8 cellular contexts compared by ENCODE assay signal in the genomic region with DNA sequence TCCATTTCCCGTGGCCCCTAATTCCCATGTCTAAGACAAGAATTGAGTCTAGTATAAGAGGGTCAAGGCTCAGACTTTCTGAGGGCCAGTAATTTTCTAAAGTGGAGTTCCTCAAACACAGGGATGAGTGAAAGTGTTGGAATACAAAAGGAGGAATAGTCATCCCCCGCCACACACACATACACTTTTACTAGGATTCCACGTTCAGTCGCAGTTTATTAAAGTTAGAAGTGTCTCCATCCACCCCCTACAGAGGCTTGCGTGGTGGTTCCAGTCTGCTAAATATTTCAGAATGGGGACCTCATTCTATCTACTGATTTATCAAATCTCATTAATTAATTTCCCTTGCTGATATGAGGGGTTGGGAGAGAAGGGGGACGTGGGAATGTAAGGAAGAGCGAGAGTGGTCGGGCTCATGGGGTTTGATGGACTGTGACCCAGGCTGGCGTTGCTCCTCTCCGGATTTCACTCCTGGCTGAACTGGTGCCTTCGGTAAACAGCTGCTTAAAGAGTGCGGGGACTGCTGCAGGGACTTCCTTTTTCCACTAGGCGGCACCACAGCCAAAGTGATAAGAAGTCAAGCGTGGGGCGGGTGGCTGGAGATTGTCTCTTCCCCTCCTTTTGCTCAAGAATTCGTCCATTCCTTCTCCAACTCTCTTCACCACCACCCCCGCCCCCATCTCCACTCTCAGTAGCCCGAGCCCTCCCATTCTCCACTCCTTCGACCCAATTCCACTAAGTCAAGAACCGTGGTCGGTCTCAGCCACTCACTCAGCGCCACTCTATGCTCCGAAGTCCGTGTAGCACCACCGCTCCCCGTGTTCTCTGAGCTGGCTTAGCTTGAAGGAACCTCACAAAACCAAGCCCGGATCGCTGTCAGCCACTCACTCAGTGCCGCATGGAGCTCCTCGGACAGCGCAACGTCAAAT. TPM values are rescaled to one million over a fixed set of nuclear protein-coding genes. Genes with fewer than 3 reads are reported as not detected.
DNase-seq lines count a peak whose midpoint lies in the region; ATAC-seq lines count a peak whose summit lies in the region.

No MANE protein-coding gene starts in this region.

- peak overlapping the region; percentile 16 for H3K27ac Mint-ChIP-seq in activated CD4-positive, alpha-beta memory T cell treated with anti-CD3 and anti-CD28 coated beads, Interleukin-2, amount 10 ng/mL, durations not matched to agents 7 days and 5 days
- peak overlapping the region; percentile 28 for H3K27ac Mint-ChIP-seq in memory B cell

- peaks cover 41% of the 10 kb centered on the region for H3K4me1 Mint-ChIP-seq in activated CD4-positive, alpha-beta memory T cell treated with anti-CD3 and anti-CD28 coated beads, Interleukin-2, amount 10 ng/mL, durations not matched to agents 7 days and 5 days
- peaks cover 34% of the 10 kb centered on the region for H3K4me1 Mint-ChIP-seq in memory B cell

- H3K36me3 Mint-ChIP-seq in activated CD4-positive, alpha-beta memory T cell treated with anti-CD3 and anti-CD28 coated beads, Interleukin-2, amount 10 ng/mL, durations not matched to agents 7 days and 5 days (ENCODE audit: low read depth), result no peaks in the 10 kb centered on the region
- no peaks in the 10 kb centered on the region for H3K36me3 Mint-ChIP-seq in memory B cell

- CTCF ChIA-PET in activated CD4-positive, alpha-beta memory T cell treated with anti-CD3 and anti-CD28 coated beads, Interleukin-2, amount 10 ng/mL, durations not matched to agents 7 days and 5 days (lab: Charles Lee), result interaction anchor here (0.5 to 6.3 kb wide), 26 partner anchors 9 to 449 kb away, joined by 3 to 186 read pairs (median 6); a partner anchor contains a TSS

- peaks cover 61% of the 10 kb centered on the region for H3K27me3 Mint-ChIP-seq in activated CD4-positive, alpha-beta memory T cell treated with anti-CD3 and anti-CD28 coated beads, Interleukin-2, amount 10 ng/mL, durations not matched to agents 7 days and 5 days
- H3K27me3 Mint-ChIP-seq in memory B cell, result peaks cover 35% of the 10 kb centered on the region

- peak overlapping the region; percentile 75 for H3K4me3 Mint-ChIP-seq in activated CD4-positive, alpha-beta memory T cell treated with anti-CD3 and anti-CD28 coated beads, Interleukin-2, amount 10 ng/mL, durations not matched to agents 7 days and 5 days
- H3K4me3 Mint-ChIP-seq in memory B cell, result peak overlapping the region; percentile 86

- H3K9me3 Mint-ChIP-seq in activated CD4-positive, alpha-beta memory T cell treated with anti-CD3 and anti-CD28 coated beads, Interleukin-2, amount 10 ng/mL, durations not matched to agents 7 days and 5 days, result no peaks in the 10 kb centered on the region
- no peaks in the 10 kb centered on the region for H3K9me3 Mint-ChIP-seq in memory B cell

- DNase-seq in NK-92 treated with Interleukin-12 subunit alpha and Interleukin-12 subunit beta, amount 100 ng/mL, for 24 hours (lab: John Stamatoyannopoulos, UW), result peak; percentile 34
- DNase-seq in NK-92 (lab: John Stamatoyannopoulos, UW; ENCODE audit: unreplicated experiment), result no peak
- DNase-seq in NCI-H82 treated with DMSO at 0.1 percent for 48 hours (lab: John Stamatoyannopoulos, UW; ENCODE audit: unreplicated experiment), result peak; percentile 77
- peak; percentile 87 for DNase-seq in activated CD4-positive, alpha-beta memory T cell treated with anti-CD3 and anti-CD28 coated beads, Interleukin-2, amount 10 ng/mL, durations not matched to agents 7 days and 5 days
- DNase-seq in effector CD8-positive, alpha-beta T cell (lab: John Stamatoyannopoulos, UW), result peak; percentile 74
- DNase-seq in memory B cell (ENCODE audit: low spot score in 2 of 2), result peak; percentile 82 to 83
- DNase-seq in stimulated activated CD4-positive, alpha-beta T cell treated with anti-CD3 and anti-CD28 coated beads, TNF-alpha, amount 100 ng/mL, for 24 hours (ENCODE audit: low read depth in 3 of 3), result peak; percentile 59 to 79 (median 79)

- peak; percentile 64 for ATAC-seq in HG03521 (IDR thresholded peaks at IDR 0.05; ENCODE audit: unreplicated experiment)
- peak; percentile 86 for ATAC-seq in memory B cell (ENCODE audit: low read depth)

- POLR2A ChIA-PET in activated CD4-positive, alpha-beta memory T cell treated with anti-CD3 and anti-CD28 coated beads, Interleukin-2, amount 10 ng/mL, durations not matched to agents 7 days and 5 days (lab: Charles Lee), result interaction anchor here (0.9 to 3.6 kb wide), 8 partner anchors 27 to 255 kb away, joined by 3 to 27 read pairs (median 4); a partner anchor contains a TSS

RNA-seq across cellular contexts. Expression of a gene that starts 9.9 kb away (rescaled TPM):
- total RNA-seq in activated CD4-positive, alpha-beta memory T cell treated with anti-CD3 and anti-CD28 coated beads, Interleukin-2, amount 10 ng/mL, durations not matched to agents 7 days and 5 days, result not detected

RNA-seq across cellular contexts. Expression of a gene that starts 27.4 kb away (rescaled TPM):
- total RNA-seq in activated CD4-positive, alpha-beta memory T cell treated with anti-CD3 and anti-CD28 coated beads, Interleukin-2, amount 10 ng/mL, durations not matched to agents 7 days and 5 days, result not detected

RNA-seq across cellular contexts. Expression of a gene that starts 33.0 kb away (rescaled TPM):
- not detected for total RNA-seq in activated CD4-positive, alpha-beta memory T cell treated with anti-CD3 and anti-CD28 coated beads, Interleukin-2, amount 10 ng/mL, durations not matched to agents 7 days and 5 days

RNA-seq across cellular contexts. Expression of a gene that starts 36.0 kb away (rescaled TPM):
- 10 to 100 TPM; 62.5 to 62.6 TPM for total RNA-seq in activated CD4-positive, alpha-beta memory T cell treated with anti-CD3 and anti-CD28 coated beads, Interleukin-2, amount 10 ng/mL, durations not matched to agents 7 days and 5 days

RNA-seq across cellular contexts. Expression of a gene that starts 41.9 kb away (rescaled TPM):
- 10 to 100 TPM; 75.5 to 77.8 TPM for total RNA-seq in activated CD4-positive, alpha-beta memory T cell treated with anti-CD3 and anti-CD28 coated beads, Interleukin-2, amount 10 ng/mL, durations not matched to agents 7 days and 5 days
